ENCODE assay signal across 9 cellular contexts in genomic region chr9:126397056-126397455, GRCh38.
DNase-seq lines count a peak whose midpoint lies in the region; ATAC-seq, FAIRE-seq and TF ChIP-seq lines count a peak whose summit lies in the region.
"Had no signal": no experiment of that assay in that cellular context is flagged by ENCODE, and none has a peak within 500 bp of the region (broad histone marks: within the 10 kb centered on the region; RNA-seq: fewer than 3 reads in every experiment).

No MANE protein-coding gene starts in this region.

- peak overlapping the region; percentile 40 for H3K4me3 Mint-ChIP-seq in CD4-positive, alpha-beta T cell
- H3K4me3 Mint-ChIP-seq in activated T-helper 1 cell treated with anti-CD3 and anti-CD28 coated beads, Interleukin-12 subunit alpha, Interleukin-12 subunit beta, Interleukin-2, Interleukin-4 antibody, amounts not matched to agents 30 ng/mL and 10 ng/mL and 1 ng/mL, durations not matched to agents 14 hours and 24 hours and 36 hours: peak overlapping the region; percentile 81

- peaks cover 46% of the 10 kb centered on the region for H3K4me1 Mint-ChIP-seq in CD4-positive, alpha-beta T cell (ENCODE audit: low read depth)
- peaks cover 61% of the 10 kb centered on the region for H3K4me1 Mint-ChIP-seq in activated T-helper 1 cell treated with anti-CD3 and anti-CD28 coated beads, Interleukin-12 subunit alpha, Interleukin-12 subunit beta, Interleukin-2, Interleukin-4 antibody, amounts not matched to agents 30 ng/mL and 10 ng/mL and 1 ng/mL, durations not matched to agents 14 hours and 24 hours and 36 hours (ENCODE audit: low read depth)

- no peaks in the 10 kb centered on the region for H3K27me3 Mint-ChIP-seq in CD4-positive, alpha-beta T cell
- H3K27me3 Mint-ChIP-seq in activated T-helper 1 cell treated with anti-CD3 and anti-CD28 coated beads, Interleukin-12 subunit alpha, Interleukin-12 subunit beta, Interleukin-2, Interleukin-4 antibody, amounts not matched to agents 30 ng/mL and 10 ng/mL and 1 ng/mL, durations not matched to agents 14 hours and 24 hours and 36 hours (ENCODE audit: insufficient read depth): peaks cover 15% of the 10 kb centered on the region

- peak; percentile 17 to 82 (median 46) for DNase-seq in CD4-positive, alpha-beta T cell
- DNase-seq in M059J (ENCODE audit: low read depth): peak; percentile 13
- DNase-seq in activated T-helper 1 cell treated with anti-CD3 and anti-CD28 coated beads, Interleukin-12 subunit alpha, Interleukin-12 subunit beta, Interleukin-2, Interleukin-4 antibody, amounts not matched to agents 30 ng/mL and 10 ng/mL and 1 ng/mL, durations not matched to agents 14 hours and 24 hours and 36 hours (ENCODE audit: low spot score): peak; percentile 72
- DNase-seq in stimulated activated CD4-positive, alpha-beta T cell treated with anti-CD3 and anti-CD28 coated beads, Interleukin-15, amount 100 ng/mL, for 1 hour (ENCODE audit: low read depth in 1 of 2, low spot score in 1 of 2): peak; percentile 3 to 18
- no peak for DNase-seq in H54 (ENCODE audit: insufficient read length, low spot score)
- no peak for DNase-seq in NCI-H1048 (lab: John Stamatoyannopoulos, UW)
- DNase-seq in kidney tubule cell (ENCODE audit: low spot score): no peak

- no peaks in the 10 kb centered on the region for H3K27me3 ChIP-seq in CD4-positive, alpha-beta T cell (ENCODE audit: control insufficient read depth, insufficient read depth, low read length)

- H3K9me3 Mint-ChIP-seq in CD4-positive, alpha-beta T cell: no peaks in the 10 kb centered on the region
- H3K9me3 Mint-ChIP-seq in activated T-helper 1 cell treated with anti-CD3 and anti-CD28 coated beads, Interleukin-12 subunit alpha, Interleukin-12 subunit beta, Interleukin-2, Interleukin-4 antibody, amounts not matched to agents 30 ng/mL and 10 ng/mL and 1 ng/mL, durations not matched to agents 14 hours and 24 hours and 36 hours: no peaks in the 10 kb centered on the region

- POLR2A ChIA-PET in CD4-positive, alpha-beta T cell (lab: Charles Lee): interaction anchor here (1.1 to 2.9 kb wide), 5 partner anchors 15 to 120 kb away, joined by 3 to 19 read pairs (median 4); no protein-coding TSS in a partner anchor

- peak; percentile 94 for ATAC-seq in CD4-positive, alpha-beta T cell (ENCODE audit: poor library complexity)
- ATAC-seq in GM21526 (IDR thresholded peaks at IDR 0.05; ENCODE audit: low FRiP score, unreplicated experiment): peak; percentile 84

- intact Hi-C loops in CD4-positive, alpha-beta T cell (cut with DNase I, micrococcal nuclease): loop anchor here (1.0 to 5.0 kb wide), 8 partner anchors 70 to 990 kb away; partner anchors contain the start of gene MVB12B (in 1 of the 2)
- intact Hi-C loops in activated T-helper 1 cell treated with anti-CD3 and anti-CD28 coated beads, Interleukin-12 subunit alpha, Interleukin-12 subunit beta, Interleukin-2, Interleukin-4 antibody, amounts not matched to agents 30 ng/mL and 10 ng/mL and 1 ng/mL, durations not matched to agents 14 hours and 24 hours and 36 hours (cut with micrococcal nuclease): loop anchor here (1.0 to 10.0 kb wide), 8 partner anchors 14 to 875 kb away; partner anchors contain the start of gene MVB12B

- no peak overlapping the region for H3K27ac ChIP-seq in CD4-positive, alpha-beta T cell (ENCODE audit: low read depth, low read length)
- H3K27ac ChIP-seq: epithelial cell of prostate had no signal

- H3K27ac Mint-ChIP-seq in CD4-positive, alpha-beta T cell: peak overlapping the region; percentile 75
- peak overlapping the region; percentile 70 for H3K27ac Mint-ChIP-seq in activated T-helper 1 cell treated with anti-CD3 and anti-CD28 coated beads, Interleukin-12 subunit alpha, Interleukin-12 subunit beta, Interleukin-2, Interleukin-4 antibody, amounts not matched to agents 30 ng/mL and 10 ng/mL and 1 ng/mL, durations not matched to agents 14 hours and 24 hours and 36 hours

- TF ChIP-seq CTCF in CD4-positive, alpha-beta T cell (IDR thresholded peaks at IDR 0.05): peak; percentile 46

- H3K9me3 ChIP-seq in CD4-positive, alpha-beta T cell (ENCODE audit: control insufficient read depth, low read length): no peaks in the 10 kb centered on the region

- no peak for FAIRE-seq in H54 (lab: Jason Lieb, UNC)

- TF ChIP-seq POLR2A in H54 (IDR thresholded peaks at IDR 0.05; ENCODE audit: low read depth, low read length): no peak

- CTCF ChIA-PET in CD4-positive, alpha-beta T cell (lab: Charles Lee): interaction anchor here (1.0 to 1.2 kb wide), 3 partner anchors 74 to 95 kb away, joined by 3 to 4 read pairs (median 3); no protein-coding TSS in a partner anchor

- peaks cover 23% of the 10 kb centered on the region for H3K36me3 Mint-ChIP-seq in CD4-positive, alpha-beta T cell (ENCODE audit: low read depth)
- peaks cover 6% of the 10 kb centered on the region for H3K36me3 Mint-ChIP-seq in activated T-helper 1 cell treated with anti-CD3 and anti-CD28 coated beads, Interleukin-12 subunit alpha, Interleukin-12 subunit beta, Interleukin-2, Interleukin-4 antibody, amounts not matched to agents 30 ng/mL and 10 ng/mL and 1 ng/mL, durations not matched to agents 14 hours and 24 hours and 36 hours (ENCODE audit: low read depth)

Comparison
In these comparisons a context has a peak if more than half of its experiments do, and no peak if none do; other contexts are left out.
1. DNase-seq: peak in CD4-positive, alpha-beta T cell (10 of 10), M059J (single experiment), activated T-helper 1 cell treated with anti-CD3 and anti-CD28 coated beads, Interleukin-12 subunit alpha, Interleukin-12 subunit beta, Interleukin-2, Interleukin-4 antibody, amounts not matched to agents 30 ng/mL and 10 ng/mL and 1 ng/mL, durations not matched to agents 14 hours and 24 hours and 36 hours (single experiment) and stimulated activated CD4-positive, alpha-beta T cell treated with anti-CD3 and anti-CD28 coated beads, Interleukin-15, amount 100 ng/mL, for 1 hour (2 of 2); none in H54 (single experiment), NCI-H1048 (single experiment) and kidney tubule cell (single experiment).